ENCODE assay signal across 23 cellular contexts in genomic region chr2:62564380-62565137, GRCh38. TPM values are rescaled to one million over a fixed set of nuclear protein-coding genes. Genes with fewer than 3 reads are reported as not detected.
DNase-seq lines count a peak whose midpoint lies in the region; ATAC-seq, FAIRE-seq and TF ChIP-seq lines count a peak whose summit lies in the region.
"Had no signal": no experiment of that assay in that cellular context is flagged by ENCODE, and none has a peak within 500 bp of the region (broad histone marks: within the 10 kb centered on the region; RNA-seq: fewer than 3 reads in every experiment).

No MANE protein-coding gene starts in this region.

- H4K5ac ChIP-seq in H1 (ENCODE audit: insufficient read length, low read depth, low read length) = no peak overlapping the region

- no peak overlapping the region for H2BK5ac ChIP-seq in H1 (ENCODE audit: low read depth, low read length)

- FAIRE-seq in H1 (lab: Jason Lieb, UNC) (no peak), HepG2 (lab: Jason Lieb, UNC) (no peak)
- FAIRE-seq: A204.1, GM19239, HTR-8/SVneo had no signal

- H3K27ac Mint-ChIP-seq in progenitor cell of endocrine pancreas = peak overlapping the region; percentile 46
- H3K27ac Mint-ChIP-seq: CD4-positive, alpha-beta T cell; HFFc6; IgD-negative memory B cell had no signal

- H2AK5ac ChIP-seq in H1 (ENCODE audit: low read depth, low read length) = no peak overlapping the region

- H3K36me3 ChIP-seq in H1 (ENCODE audit: control insufficient read depth in 2 of 4, insufficient read depth in 4 of 4, low read length in 3 of 4) (no peaks in the 10 kb centered on the region), HepG2 (replicated peaks in 1 of 2; ENCODE audit: control insufficient read depth in 1 of 2, insufficient read depth in 2 of 2, low read length in 2 of 2) (no peaks in the 10 kb centered on the region)

- no peak overlapping the region for H2BK120ac ChIP-seq in H1 (replicated peaks; ENCODE audit: low read depth, low read length)

- no peaks in the 10 kb centered on the region; the same call in 1 of the 2 replicates for H3K23me2 ChIP-seq in H1 (ENCODE audit: low read depth, low read length)

- peak overlapping the region; percentile 26; the same call in 1 of the 2 replicates for H2AFZ ChIP-seq in H1 (ENCODE audit: low read length)
- peak overlapping the region; percentile 44 for H2AFZ ChIP-seq in HepG2 (ENCODE audit: low read length)
- H2AFZ ChIP-seq: GM23248 had no signal

- H3K27ac ChIP-seq in H1 (ENCODE audit: low read depth, low read length) (no peak overlapping the region), HepG2 (ENCODE audit: extremely low read length, insufficient read depth, low read length) (peak overlapping the region; percentile 55)
- H3K27ac ChIP-seq: C4-2B, GM23248 had no signal

- H3K14ac ChIP-seq in H1 (ENCODE audit: insufficient read length) = no peak overlapping the region

- TF ChIP-seq CTCF in H1 (IDR thresholded peaks at IDR 0.05; ENCODE audit: control extremely low read depth in 1 of 3, insufficient read depth in 1 of 3, low read depth in 1 of 3, low read length in 3 of 3) (no peak), HepG2 (CRISPR knock-in tag; IDR thresholded peaks at IDR 0.05) (no peak), progenitor cell of endocrine pancreas (IDR thresholded peaks at IDR 0.05; ENCODE audit: unreplicated experiment) (no peak), GM13977 (IDR thresholded peaks at IDR 0.05; ENCODE audit: extremely low read depth, insufficient read depth, missing control alignments) (no peak)

- H3K27me3 ChIP-seq in H1 (replicated peaks in 1 of 4; ENCODE audit: control insufficient read depth in 3 of 4, extremely low read depth in 1 of 4, insufficient read depth in 3 of 4, low read length in 3 of 4) = no peaks in the 10 kb centered on the region
- no peaks in the 10 kb centered on the region for H3K27me3 ChIP-seq in HepG2 (ENCODE audit: control insufficient read depth in 1 of 2, insufficient read depth in 2 of 2, low read length in 2 of 2)

- no peak overlapping the region for H3K18ac ChIP-seq in H1 (ENCODE audit: extremely low read depth, low read length)

- no TSS peak for BruUV-seq in HepG2 (replicated peaks; lab: Mats Ljungman, UMichigan)

- WGBS in H1 (ENCODE audit: extremely low coverage in 1 of 2, insufficient coverage in 1 of 2, insufficient read length in 1 of 2, insufficient replicate concordance in 2 of 2, low coverage in 1 of 2, low lambda C conversion rate in 2 of 2, missing lambda C conversion rate in 1 of 2), 2 experiments = 93% methylated on average over 4 of the region's 4 CpGs; no CpG with 5 or more reads in 1 of the 2 experiments
- WGBS in HepG2 (ENCODE audit: low lambda C conversion rate) = 95% methylated on average over 4 of the region's 4 CpGs

- H3K79me1 ChIP-seq in H1 (ENCODE audit: low read depth, low read length) = no peaks in the 10 kb centered on the region

- no peak for TF ChIP-seq EP300 in H1 (IDR thresholded peaks at IDR 0.05; ENCODE audit: borderline replicate concordance in 1 of 2, low read depth in 2 of 2, low read length in 2 of 2)
- TF ChIP-seq EP300 in HepG2 (IDR thresholded peaks at IDR 0.05; ENCODE audit: low read depth in 2 of 2, low read length in 2 of 2) = no peak
- no peak for TF ChIP-seq EP300 in HepG2 (CRISPR knock-in tag; IDR thresholded peaks at IDR 0.05; ENCODE audit: borderline replicate concordance)

- H3K4me1 Mint-ChIP-seq in progenitor cell of endocrine pancreas (ENCODE audit: low read depth) = peaks cover 20% of the 10 kb centered on the region
- H3K4me1 Mint-ChIP-seq: IgD-negative memory B cell had no signal

- H3K4ac ChIP-seq in H1 (replicated peaks; ENCODE audit: insufficient read length, low read depth, low read length) = no peak overlapping the region

- no peak overlapping the region for H4K8ac ChIP-seq in H1 (ENCODE audit: extremely low read depth, insufficient read depth, low read length)

- POLR2A ChIA-PET in H1 (lab: Charles Lee; ENCODE audit: partially characterized antibody) = no interaction called here
- POLR2A ChIA-PET in HepG2 (lab: Yijun Ruan, JAX) = interaction anchor here (0.7 to 5.1 kb wide), 13 partner anchors 12 to 163 kb away, joined by 3 to 111 read pairs (median 6); partner anchors contain the start of gene EHBP1

- H3K9me3 ChIP-seq in H1 (ENCODE audit: insufficient read depth in 2 of 2, low read depth in 1 of 2, low read length in 1 of 2) = no peaks in the 10 kb centered on the region
- H3K9me3 ChIP-seq in HepG2 (ENCODE audit: low read length) = no peaks in the 10 kb centered on the region

- H3K9ac ChIP-seq in H1 (replicated peaks in 1 of 4; ENCODE audit: extremely low read depth in 1 of 4, low read depth in 3 of 4, low read length in 3 of 4) (no peak overlapping the region), HepG2 (ENCODE audit: insufficient read depth, low read depth, low read length) (0 out of 2 replicates have a peak overlapping the region, but pooled peaks have one; percentile 2)
- H3K9ac ChIP-seq: GM23248 had no signal

- no peak overlapping the region for H3K4me3 ChIP-seq in H1 (ENCODE audit: extremely low read depth in 1 of 4, insufficient read depth in 2 of 4, low read depth in 3 of 4, low read length in 4 of 4)
- H3K4me3 ChIP-seq in HepG2 (replicated peaks in 1 of 3; ENCODE audit: insufficient read depth in 1 of 3, low read depth in 2 of 3, low read length in 3 of 3) = no peak overlapping the region
- H3K4me3 ChIP-seq: GM23248 had no signal

- H3K9me3 Mint-ChIP-seq in progenitor cell of endocrine pancreas (ENCODE audit: low read depth) = no peaks in the 10 kb centered on the region
- H3K9me3 Mint-ChIP-seq: CD4-positive, alpha-beta T cell; HFFc6; IgD-negative memory B cell had no signal

- no peak overlapping the region for H2BK15ac ChIP-seq in H1 (ENCODE audit: low read length)

- in situ Hi-C loops in HepG2 (cut with HindIII; ENCODE audit: extremely low pct_ligation_motif_present, low pct_unique_long_range_greater_than_20kb) = loop anchor here (5.0 kb wide), 1 partner anchor 37 kb away; no protein-coding TSS in a partner anchor
- in situ Hi-C loops in GM13977 (cut with MboI; ENCODE audit: low pct_unique_long_range_greater_than_20kb, low sequenced_read_pairs, unreplicated experiment) = no loop called here

- ATAC-seq in HepG2 = no peak
- ATAC-seq: HCT116 had no signal

- H3K4me1 ChIP-seq in H1 (replicated peaks in 1 of 4; ENCODE audit: control insufficient read depth in 3 of 4, insufficient read depth in 4 of 4, low read length in 3 of 4) (no peaks in the 10 kb centered on the region), HepG2 (ENCODE audit: insufficient read depth, low read length) (peaks cover 70% of the 10 kb centered on the region)

- H3K27me3 Mint-ChIP-seq in progenitor cell of endocrine pancreas = no peaks in the 10 kb centered on the region

- H3K23ac ChIP-seq in H1 (ENCODE audit: insufficient read length) = no peak overlapping the region

- TF ChIP-seq RAD21 in H1 (IDR thresholded peaks at IDR 0.05 in 1 of 2, conservative IDR thresholded peaks at IDR 0.05 in 1 of 2; ENCODE audit: low read depth in 2 of 2, low read length in 2 of 2) (no peak), HepG2 (CRISPR knock-in tag; IDR thresholded peaks at IDR 0.05) (no peak)

- no peak overlapping the region for H3K56ac ChIP-seq in H1 (replicated peaks; ENCODE audit: insufficient read length, low read depth, low read length)

- H4K20me1 ChIP-seq in H1 (replicated peaks in 1 of 2; ENCODE audit: control insufficient read depth in 1 of 2, insufficient read depth in 2 of 2, low read length in 2 of 2) (no peaks in the 10 kb centered on the region), HepG2 (ENCODE audit: insufficient read depth, low read length) (no peaks in the 10 kb centered on the region)

- DNase-seq in SK-N-DZ (ENCODE audit: low spot score) (peak; percentile 49), H1 (ENCODE audit: low read depth in 1 of 2, low spot score in 2 of 2) (no peak), HepG2 (ENCODE audit: low spot score) (no peak), progenitor cell of endocrine pancreas (ENCODE audit: low spot score, unreplicated experiment) (no peak), SHP77 (lab: John Stamatoyannopoulos, UW) (no peak), GM13977 (ENCODE audit: low spot score) (no peak), iPS-NIHi7 (ENCODE audit: extremely low spot score) (no peak)
- no peak for DNase-seq in stimulated activated CD4-positive, alpha-beta T cell treated with anti-CD3 and anti-CD28 coated beads, Interleukin-4, amount 100 ng/mL, for 4 hours
- DNase-seq: AML-193; CD4-positive, alpha-beta T cell; DMS153; DMS79; GDM1; GM23248; H7; HFFc6; KG1 had no signal

- intact Hi-C loops in HepG2 (cut with micrococcal nuclease; ENCODE audit: unreplicated experiment) = no loop called here

- no peak overlapping the region for H4K91ac ChIP-seq in H1 (replicated peaks; ENCODE audit: insufficient read length, low read length)

- TF ChIP-seq POLR2A in H1 (IDR thresholded peaks at IDR 0.05; ENCODE audit: control extremely low read depth in 1 of 2, low read depth in 2 of 2, low read length in 2 of 2) = no peak
- TF ChIP-seq POLR2A in HepG2 (IDR thresholded peaks at IDR 0.05; ENCODE audit: insufficient read depth in 1 of 2, low read depth in 2 of 2, low read length in 2 of 2) = no peak

- H2BK20ac ChIP-seq in H1 (ENCODE audit: low read length) = no peak overlapping the region

- H3K4me3 Mint-ChIP-seq in progenitor cell of endocrine pancreas (ENCODE audit: low read depth) = no peak overlapping the region
- H3K4me3 Mint-ChIP-seq: CD4-positive, alpha-beta T cell; HFFc6; IgD-negative memory B cell had no signal

- no peaks in the 10 kb centered on the region for H3K79me2 ChIP-seq in H1 (ENCODE audit: control insufficient read depth in 1 of 2, insufficient read depth in 2 of 2, low read length in 2 of 2)
- H3K79me2 ChIP-seq in HepG2 (ENCODE audit: insufficient read depth, low read length) = no peaks in the 10 kb centered on the region

- H3K36me3 Mint-ChIP-seq in progenitor cell of endocrine pancreas (ENCODE audit: insufficient read depth) = no peaks in the 10 kb centered on the region

- H3K4me2 ChIP-seq in H1 (ENCODE audit: insufficient read depth in 1 of 2, low read depth in 2 of 2, low read length in 2 of 2) (no peak overlapping the region), HepG2 (ENCODE audit: low read depth, low read length) (0 out of 2 replicates have a peak overlapping the region, but pooled peaks have one; percentile 13)

- no peak overlapping the region for H2BK12ac ChIP-seq in H1 (ENCODE audit: low read depth, low read length)

- CTCF ChIA-PET in H1 (lab: Charles Lee; ENCODE audit: partially characterized antibody) (interaction anchor here (1.5 kb wide), 1 partner anchor 107 kb away, joined by 3 read pairs; no protein-coding TSS in a partner anchor), HepG2 (lab: Yijun Ruan, JAX; ENCODE audit: low intra/inter-chr PET ratio, low total read pairs) (no interaction called here)

RNA-seq across cellular contexts. Expression of gene TMEM17, which starts 58.6 kb away (rescaled TPM):
- polyA plus RNA-seq in SK-N-DZ (2014; cell fraction: cytosol; rRNA removed) = 2.4 and 3.5 TPM in 2 replicates
- 1.1 and 4.4 TPM in 2 replicates for polyA plus RNA-seq in SK-N-DZ (2014; cell fraction: nucleus; rRNA removed)
- total RNA-seq in H1 (2021; fragmentation: NEBNext Ultra II Directional; extraction: Animal tissue kit (Norgen Biotek cat#: 25700)) = 0.69 and 0.99 TPM in 2 replicates
- polyA plus RNA-seq in H1 (2011; rRNA removed) = 0.89 and 1.2 TPM in 2 replicates
- polyA plus RNA-seq in H1 (2011; cell fraction: cytosol; rRNA removed) = 1.7 TPM
- polyA plus RNA-seq in H1 (2011; cell fraction: nucleus; rRNA removed) = 0.67 TPM
- polyA plus RNA-seq in H1 (2012, experiment 1 of 2) = 0.69 to 0.93 TPM (median 0.75 TPM) in 4 replicates
- polyA plus RNA-seq in H1 (2012, experiment 2 of 2) = 0.20 TPM
- polyA plus RNA-seq in H1 (2013, experiment 1 of 2) = 1.1 TPM
- 1.2 TPM for polyA plus RNA-seq in H1 (2013, experiment 2 of 2)
- 0.76 and 1.3 TPM in 2 replicates for polyA minus RNA-seq in H1 (2011; rRNA and poly(A)+ RNA removed)
- polyA minus RNA-seq in H1 (2011; cell fraction: cytosol; rRNA and poly(A)+ RNA removed) = not detected
- polyA minus RNA-seq in H1 (2011; cell fraction: nucleus; rRNA and poly(A)+ RNA removed) = 3.1 TPM
- total RNA-seq in HepG2 (2016; rRNA removed; fragmentation: Illumina TruSeq; extraction: Trizol) = 0.22 and 0.28 TPM in 2 replicates
- 0.18 TPM in 1 of 2 replicates, not detected in the other for total RNA-seq in HepG2 (2016; cell fraction: cytosol; rRNA removed; fragmentation: Illumina TruSeq; extraction: Trizol; ENCODE audit: low read depth)
- total RNA-seq in HepG2 (2016; cell fraction: insoluble cytoplasmic fraction; rRNA removed; fragmentation: Illumina TruSeq; extraction: Trizol) = 0.07 and 0.30 TPM in 2 replicates
- 0.24 and 0.25 TPM in 2 replicates for total RNA-seq in HepG2 (2016; cell fraction: membrane; rRNA removed; fragmentation: Illumina TruSeq; extraction: Trizol)
- total RNA-seq in HepG2 (2016; cell fraction: nucleus; rRNA removed; fragmentation: Illumina TruSeq; extraction: Trizol) = 0.40 TPM in 1 of 2 replicates, not detected in the other
- polyA plus RNA-seq in HepG2 (2011; rRNA removed) = 0.30 and 0.50 TPM in 2 replicates
- 0.20 and 0.33 TPM in 2 replicates for polyA plus RNA-seq in HepG2 (2011; cell fraction: cytosol; rRNA removed)
- polyA plus RNA-seq in HepG2 (2011; cell fraction: nucleus; rRNA removed) = 0.11 and 0.16 TPM in 2 replicates
- polyA plus RNA-seq in HepG2 (2012) = 0.16 and 0.24 TPM in 2 replicates
- 0.19 and 0.25 TPM in 2 replicates for polyA plus RNA-seq in HepG2 (2016; cell fraction: cytosol; fragmentation: Illumina TruSeq; extraction: Trizol; ENCODE audit: low read depth)
- 0.12 and 0.22 TPM in 2 replicates for polyA plus RNA-seq in HepG2 (2016; cell fraction: insoluble cytoplasmic fraction; fragmentation: Illumina TruSeq; extraction: Trizol; ENCODE audit: low read depth)
- polyA plus RNA-seq in HepG2 (2016; cell fraction: membrane; fragmentation: Illumina TruSeq; extraction: Trizol; ENCODE audit: low read depth) = 0.35 and 0.46 TPM in 2 replicates
- polyA plus RNA-seq in HepG2 (2016; cell fraction: nucleus; fragmentation: Illumina TruSeq; extraction: Trizol; ENCODE audit: insufficient read depth, low read depth) = 0.25 and 0.76 TPM in 2 replicates
- 0.21 and 0.32 TPM in 2 replicates for polyA minus RNA-seq in HepG2 (2011; rRNA and poly(A)+ RNA removed; ENCODE audit: low replicate concordance)
- 0.35 TPM in 1 of 2 replicates, not detected in the other for polyA minus RNA-seq in HepG2 (2011; cell fraction: cytosol; rRNA and poly(A)+ RNA removed)
- 0.25 and 0.52 TPM in 2 replicates for polyA minus RNA-seq in HepG2 (2011; cell fraction: nucleus; rRNA and poly(A)+ RNA removed)
- total RNA-seq in progenitor cell of endocrine pancreas = 4.8 and 5.9 TPM in 2 replicates
- total RNA-seq: CD4-positive, alpha-beta T cell had no signal
- polyA plus RNA-seq: IgD-negative memory B cell had no signal
